ENCODE assay signal across 25 cellular contexts in genomic region chr6:29948277-29948676, GRCh38. TPM values are rescaled to one million over a fixed set of nuclear protein-coding genes. Genes with fewer than 3 reads are reported as not detected.
DNase-seq lines count a peak whose midpoint lies in the region; ATAC-seq and TF ChIP-seq lines count a peak whose summit lies in the region.
"Had no signal": no experiment of that assay in that cellular context is flagged by ENCODE, and none has a peak within 500 bp of the region (broad histone marks: within the 10 kb centered on the region; RNA-seq: fewer than 3 reads in every experiment).

No MANE protein-coding gene starts in this region.

- no peak overlapping the region for H3K4me3 Mint-ChIP-seq in activated CD8-positive, alpha-beta T cell treated with anti-CD3 and anti-CD28 coated beads, Interleukin-2, amount 10 ng/mL, durations not matched to agents 7 days and 5 days
- no peak overlapping the region for H3K4me3 Mint-ChIP-seq in activated CD8-positive, alpha-beta T cell treated with anti-CD3 and anti-CD28 coated beads for 36 hours
- H3K4me3 Mint-ChIP-seq in CD8-positive, alpha-beta memory T cell = peak overlapping the region in 5 of 7 donors; percentile 5 to 94 (median 44)
- peak overlapping the region; percentile 2 for H3K4me3 Mint-ChIP-seq in activated naive CD8-positive, alpha-beta T cell treated with anti-CD3 and anti-CD28 coated beads for 36 hours
- no peak overlapping the region for H3K4me3 Mint-ChIP-seq in natural killer cell treated with Interleukin-12 subunit alpha and Interleukin-12 subunit beta and Interleukin-15 and Interleukin-18, amount 100 ng/mL, for 72 hours
- H3K4me3 Mint-ChIP-seq in WTC11 = no peak overlapping the region

- ATAC-seq in activated CD8-positive, alpha-beta T cell treated with anti-CD3 and anti-CD28 coated beads, Interleukin-2, amount 10 ng/mL, durations not matched to agents 7 days and 5 days = peak; percentile 3
- ATAC-seq in activated CD8-positive, alpha-beta T cell treated with anti-CD3 and anti-CD28 coated beads for 36 hours = no peak
- ATAC-seq in natural killer cell treated with Interleukin-12 subunit alpha and Interleukin-12 subunit beta and Interleukin-15 and Interleukin-18, amount 100 ng/mL, for 72 hours = peak; percentile 5 to 16
- ATAC-seq in WTC11 (no peak), HG02759 (IDR thresholded peaks at IDR 0.05; ENCODE audit: unreplicated experiment) (no peak)
- ATAC-seq: gastroesophageal sphincter, left ventricle myocardium superior, sciatic nerve, upper lobe of right lung had no signal

- CTCF ChIA-PET in activated CD8-positive, alpha-beta T cell treated with anti-CD3 and anti-CD28 coated beads, Interleukin-2, amount 10 ng/mL, durations not matched to agents 7 days and 5 days (lab: Charles Lee) = interaction anchor here (0.7 kb wide), 1 partner anchor 9 kb away, joined by 3 read pairs; no protein-coding TSS in a partner anchor
- CTCF ChIA-PET in activated CD8-positive, alpha-beta T cell treated with anti-CD3 and anti-CD28 coated beads for 36 hours (lab: Charles Lee) = interaction anchor here (2.0 kb wide), 1 partner anchor 100 kb away, joined by 5 read pairs; no protein-coding TSS in a partner anchor
- CTCF ChIA-PET in CD8-positive, alpha-beta memory T cell (lab: Charles Lee) = interaction anchor here (1.0 to 1.7 kb wide), 2 partner anchors 18 to 100 kb away, joined by 3 to 4 read pairs; no protein-coding TSS in a partner anchor
- CTCF ChIA-PET in WTC11 (lab: Charles Lee) = interaction anchor here (0.6 kb wide), 1 partner anchor 711 kb away, joined by 4 read pairs; no protein-coding TSS in a partner anchor

- no peak overlapping the region for H3K27ac Mint-ChIP-seq in activated CD8-positive, alpha-beta T cell treated with anti-CD3 and anti-CD28 coated beads, Interleukin-2, amount 10 ng/mL, durations not matched to agents 7 days and 5 days
- no peak overlapping the region for H3K27ac Mint-ChIP-seq in activated CD8-positive, alpha-beta T cell treated with anti-CD3 and anti-CD28 coated beads for 36 hours
- peak overlapping the region in 7 of 8 donors; percentile 2 to 100 (median 48) for H3K27ac Mint-ChIP-seq in CD8-positive, alpha-beta memory T cell
- H3K27ac Mint-ChIP-seq in activated naive CD8-positive, alpha-beta T cell treated with anti-CD3 and anti-CD28 coated beads for 36 hours = peak overlapping the region; percentile 62
- peak overlapping the region in 1 of 2 donors; percentile 36 for H3K27ac Mint-ChIP-seq in natural killer cell treated with Interleukin-12 subunit alpha and Interleukin-12 subunit beta and Interleukin-15 and Interleukin-18, amount 100 ng/mL, for 72 hours
- H3K27ac Mint-ChIP-seq in WTC11 = no peak overlapping the region

- intact Hi-C loops in activated CD8-positive, alpha-beta T cell treated with anti-CD3 and anti-CD28 coated beads for 36 hours (cut with micrococcal nuclease) = no loop called here

- H3K4me1 Mint-ChIP-seq in activated CD8-positive, alpha-beta T cell treated with anti-CD3 and anti-CD28 coated beads, Interleukin-2, amount 10 ng/mL, durations not matched to agents 7 days and 5 days (ENCODE audit: low read depth) = peaks cover 36% of the 10 kb centered on the region
- H3K4me1 Mint-ChIP-seq in activated CD8-positive, alpha-beta T cell treated with anti-CD3 and anti-CD28 coated beads for 36 hours (ENCODE audit: low read depth) = peaks cover 37% of the 10 kb centered on the region
- H3K4me1 Mint-ChIP-seq in CD8-positive, alpha-beta memory T cell = peaks cover 61 to 73% (median 62%) of the 10 kb centered on the region in 3 donors
- H3K4me1 Mint-ChIP-seq in activated naive CD8-positive, alpha-beta T cell treated with anti-CD3 and anti-CD28 coated beads for 36 hours = peaks cover 52% of the 10 kb centered on the region
- peaks cover 27 to 48% of the 10 kb centered on the region in 2 donors for H3K4me1 Mint-ChIP-seq in natural killer cell treated with Interleukin-12 subunit alpha and Interleukin-12 subunit beta and Interleukin-15 and Interleukin-18, amount 100 ng/mL, for 72 hours (ENCODE audit: low read depth in 2 of 2)
- 0 out of 2 replicates have a peak, but pooled peaks cover 3% of the 10 kb centered on the region for H3K4me1 Mint-ChIP-seq in WTC11

- TF ChIP-seq CTCF in activated CD8-positive, alpha-beta T cell treated with anti-CD3 and anti-CD28 coated beads for 36 hours (IDR thresholded peaks at IDR 0.05) = no peak
- TF ChIP-seq CTCF in WTC11 (IDR thresholded peaks at IDR 0.05) = no peak

- no peak overlapping the region for H3K4me3 ChIP-seq in CD8-positive, alpha-beta memory T cell (ENCODE audit: low read length)
- H3K4me3 ChIP-seq: gastroesophageal sphincter, HAP-1, upper lobe of right lung had no signal

- H3K36me3 ChIP-seq in CD8-positive, alpha-beta memory T cell (ENCODE audit: insufficient read depth, low read length) = peaks cover 37% of the 10 kb centered on the region
- H3K36me3 ChIP-seq: HAP-1 had no signal

- no peak for DNase-seq in activated CD8-positive, alpha-beta T cell treated with anti-CD3 and anti-CD28 coated beads, Interleukin-2, amount 10 ng/mL, durations not matched to agents 7 days and 5 days
- DNase-seq in activated CD8-positive, alpha-beta T cell treated with anti-CD3 and anti-CD28 coated beads for 36 hours = no peak
- DNase-seq in CD8-positive, alpha-beta memory T cell = no peak
- DNase-seq in activated naive CD8-positive, alpha-beta T cell treated with anti-CD3 and anti-CD28 coated beads for 36 hours = no peak
- DNase-seq in natural killer cell treated with Interleukin-12 subunit alpha and Interleukin-12 subunit beta and Interleukin-15 and Interleukin-18, amount 100 ng/mL, for 72 hours (ENCODE audit: low spot score) = no peak
- DNase-seq in stimulated activated CD8-positive, alpha-beta memory T cell treated with anti-CD3 and anti-CD28 coated beads, Interleukin-4, amount 100 ng/mL, for 48 hours = no peak
- DNase-seq in WTC11 (ENCODE audit: low spot score) = no peak
- DNase-seq: activated CD4-positive, alpha-beta T cell treated with anti-CD3 and anti-CD28 coated beads for 4 hours; activated gamma-delta T cell treated with Interleukin-2 at 50 U/mL for 16 hours; aorta; DND-41; islet precursor cell; left ventricle myocardium superior; midbrain; NCI-H1092 treated with DMSO at 0.1 percent for 48 hours; NCI-H1930; NCI-H2227 treated with DMSO at 0.1 percent for 48 hours; NCI-H748 treated with DMSO at 0.1 percent for 48 hours; posterior cingulate gyrus; substantia nigra; upper lobe of right lung had no signal

- POLR2A ChIA-PET in activated CD8-positive, alpha-beta T cell treated with anti-CD3 and anti-CD28 coated beads, Interleukin-2, amount 10 ng/mL, durations not matched to agents 7 days and 5 days (lab: Charles Lee) = interaction anchor here (0.8 to 1.8 kb wide), 2 partner anchors 12 to 94 kb away, joined by 3 to 4 read pairs; no protein-coding TSS in a partner anchor
- POLR2A ChIA-PET in activated CD8-positive, alpha-beta T cell treated with anti-CD3 and anti-CD28 coated beads for 36 hours (lab: Charles Lee) = interaction anchor here (1.2 to 2.5 kb wide), 2 partner anchors 17 to 22 kb away, joined by 4 to 10 read pairs; no protein-coding TSS in a partner anchor
- POLR2A ChIA-PET in CD8-positive, alpha-beta memory T cell (lab: Charles Lee) = interaction anchor here (0.9 to 1.9 kb wide), 4 partner anchors 10 to 17 kb away, joined by 3 to 13 read pairs (median 3); no protein-coding TSS in a partner anchor
- POLR2A ChIA-PET in WTC11 (lab: Charles Lee) = no interaction called here

- H3K27me3 Mint-ChIP-seq in activated CD8-positive, alpha-beta T cell treated with anti-CD3 and anti-CD28 coated beads, Interleukin-2, amount 10 ng/mL, durations not matched to agents 7 days and 5 days (ENCODE audit: low read depth) = no peaks in the 10 kb centered on the region
- no peaks in the 10 kb centered on the region for H3K27me3 Mint-ChIP-seq in activated CD8-positive, alpha-beta T cell treated with anti-CD3 and anti-CD28 coated beads for 36 hours
- H3K27me3 Mint-ChIP-seq in CD8-positive, alpha-beta memory T cell = peaks cover 0 to 8% of the 10 kb centered on the region in 2 donors
- peaks cover 3% of the 10 kb centered on the region for H3K27me3 Mint-ChIP-seq in activated naive CD8-positive, alpha-beta T cell treated with anti-CD3 and anti-CD28 coated beads for 36 hours
- H3K27me3 Mint-ChIP-seq in natural killer cell treated with Interleukin-12 subunit alpha and Interleukin-12 subunit beta and Interleukin-15 and Interleukin-18, amount 100 ng/mL, for 72 hours = no peaks in the 10 kb centered on the region
- H3K27me3 Mint-ChIP-seq in WTC11 (ENCODE audit: low read depth) = peaks cover 40% of the 10 kb centered on the region

- H3K27me3 ChIP-seq in CD8-positive, alpha-beta memory T cell (ENCODE audit: insufficient read depth, low read length, poor library complexity, severe bottlenecking) = no peaks in the 10 kb centered on the region
- H3K27me3 ChIP-seq: gastroesophageal sphincter, upper lobe of right lung had no signal

- no peak overlapping the region for H3K27ac ChIP-seq in CD8-positive, alpha-beta memory T cell (ENCODE audit: low read depth, low read length)
- H3K27ac ChIP-seq: upper lobe of right lung had no signal

- H3K9me3 Mint-ChIP-seq in activated CD8-positive, alpha-beta T cell treated with anti-CD3 and anti-CD28 coated beads, Interleukin-2, amount 10 ng/mL, durations not matched to agents 7 days and 5 days (ENCODE audit: insufficient read depth) = no peaks in the 10 kb centered on the region
- H3K9me3 Mint-ChIP-seq in activated CD8-positive, alpha-beta T cell treated with anti-CD3 and anti-CD28 coated beads for 36 hours = no peaks in the 10 kb centered on the region
- peaks cover 0 to 3% (median 0%) of the 10 kb centered on the region in 5 donors for H3K9me3 Mint-ChIP-seq in CD8-positive, alpha-beta memory T cell
- no peaks in the 10 kb centered on the region for H3K9me3 Mint-ChIP-seq in activated naive CD8-positive, alpha-beta T cell treated with anti-CD3 and anti-CD28 coated beads for 36 hours
- H3K9me3 Mint-ChIP-seq in natural killer cell treated with Interleukin-12 subunit alpha and Interleukin-12 subunit beta and Interleukin-15 and Interleukin-18, amount 100 ng/mL, for 72 hours = no peaks in the 10 kb centered on the region
- no peaks in the 10 kb centered on the region for H3K9me3 Mint-ChIP-seq in WTC11

- H3K4me1 ChIP-seq in CD8-positive, alpha-beta memory T cell (ENCODE audit: insufficient read depth, low read length) = peaks cover 30% of the 10 kb centered on the region
- H3K4me1 ChIP-seq: HAP-1, upper lobe of right lung had no signal

- H3K9me3 ChIP-seq in CD8-positive, alpha-beta memory T cell (ENCODE audit: low read length) = no peaks in the 10 kb centered on the region
- H3K9me3 ChIP-seq: gastroesophageal sphincter, HAP-1, upper lobe of right lung had no signal

- peaks cover 63% of the 10 kb centered on the region for H3K36me3 Mint-ChIP-seq in activated CD8-positive, alpha-beta T cell treated with anti-CD3 and anti-CD28 coated beads, Interleukin-2, amount 10 ng/mL, durations not matched to agents 7 days and 5 days (ENCODE audit: low read depth)
- H3K36me3 Mint-ChIP-seq in activated CD8-positive, alpha-beta T cell treated with anti-CD3 and anti-CD28 coated beads for 36 hours (ENCODE audit: low read depth) = peaks cover 57% of the 10 kb centered on the region
- peaks cover 41 to 68% (median 41%) of the 10 kb centered on the region in 3 donors for H3K36me3 Mint-ChIP-seq in CD8-positive, alpha-beta memory T cell
- peaks cover 55% of the 10 kb centered on the region for H3K36me3 Mint-ChIP-seq in activated naive CD8-positive, alpha-beta T cell treated with anti-CD3 and anti-CD28 coated beads for 36 hours
- H3K36me3 Mint-ChIP-seq in natural killer cell treated with Interleukin-12 subunit alpha and Interleukin-12 subunit beta and Interleukin-15 and Interleukin-18, amount 100 ng/mL, for 72 hours = peaks cover 21% of the 10 kb centered on the region
- H3K36me3 Mint-ChIP-seq in WTC11 = peaks cover 25% of the 10 kb centered on the region

RNA-seq across cellular contexts. Expression of gene HLA-A, which starts 5.9 kb away (rescaled TPM):
- 1,000 to 10,000 TPM; 1,178 to 1,183 TPM for total RNA-seq in activated CD8-positive, alpha-beta T cell treated with anti-CD3 and anti-CD28 coated beads, Interleukin-2, amount 10 ng/mL, durations not matched to agents 7 days and 5 days
- 1,000 to 10,000 TPM; 1,275 to 1,335 TPM for total RNA-seq in activated CD8-positive, alpha-beta T cell treated with anti-CD3 and anti-CD28 coated beads for 36 hours
- total RNA-seq in CD8-positive, alpha-beta memory T cell = 1,000 to 10,000 TPM; 1,371 to 1,390 TPM
- polyA plus RNA-seq in CD8-positive, alpha-beta memory T cell = 3,526 TPM
- 1,000 to 10,000 TPM; 1,111 to 1,119 TPM for total RNA-seq in activated naive CD8-positive, alpha-beta T cell treated with anti-CD3 and anti-CD28 coated beads for 36 hours
- total RNA-seq in natural killer cell treated with Interleukin-12 subunit alpha and Interleukin-12 subunit beta and Interleukin-15 and Interleukin-18, amount 100 ng/mL, for 72 hours = 1,000 to 10,000 TPM; 1,618 to 3,352 TPM
- 93.2 to 135 TPM (median 134 TPM) in 3 replicates for total RNA-seq in WTC11 (2021)

Comparison
In these comparisons a context has a peak if more than half of its experiments do, and no peak if none do; other contexts are left out.
1. ATAC-seq: peak in activated CD8-positive, alpha-beta T cell treated with anti-CD3 and anti-CD28 coated beads, Interleukin-2, amount 10 ng/mL, durations not matched to agents 7 days and 5 days (single experiment) and natural killer cell treated with Interleukin-12 subunit alpha and Interleukin-12 subunit beta and Interleukin-15 and Interleukin-18, amount 100 ng/mL, for 72 hours (2 of 2); none in activated CD8-positive, alpha-beta T cell treated with anti-CD3 and anti-CD28 coated beads for 36 hours (single experiment), WTC11 (single experiment) and HG02759 (single experiment).
2. H3K27ac Mint-ChIP-seq: peak in CD8-positive, alpha-beta memory T cell (7 of 8) and activated naive CD8-positive, alpha-beta T cell treated with anti-CD3 and anti-CD28 coated beads for 36 hours (single experiment); none in activated CD8-positive, alpha-beta T cell treated with anti-CD3 and anti-CD28 coated beads, Interleukin-2, amount 10 ng/mL, durations not matched to agents 7 days and 5 days (single experiment), activated CD8-positive, alpha-beta T cell treated with anti-CD3 and anti-CD28 coated beads for 36 hours (single experiment) and WTC11 (single experiment).
3. H3K4me3 Mint-ChIP-seq: peak in CD8-positive, alpha-beta memory T cell (5 of 7) and activated naive CD8-positive, alpha-beta T cell treated with anti-CD3 and anti-CD28 coated beads for 36 hours (single experiment); none in activated CD8-positive, alpha-beta T cell treated with anti-CD3 and anti-CD28 coated beads, Interleukin-2, amount 10 ng/mL, durations not matched to agents 7 days and 5 days (single experiment), activated CD8-positive, alpha-beta T cell treated with anti-CD3 and anti-CD28 coated beads for 36 hours (single experiment), natural killer cell treated with Interleukin-12 subunit alpha and Interleukin-12 subunit beta and Interleukin-15 and Interleukin-18, amount 100 ng/mL, for 72 hours (single experiment) and WTC11 (single experiment).